Comparison of ENCODE assay signal across 15 cellular contexts in the genomic region with DNA sequence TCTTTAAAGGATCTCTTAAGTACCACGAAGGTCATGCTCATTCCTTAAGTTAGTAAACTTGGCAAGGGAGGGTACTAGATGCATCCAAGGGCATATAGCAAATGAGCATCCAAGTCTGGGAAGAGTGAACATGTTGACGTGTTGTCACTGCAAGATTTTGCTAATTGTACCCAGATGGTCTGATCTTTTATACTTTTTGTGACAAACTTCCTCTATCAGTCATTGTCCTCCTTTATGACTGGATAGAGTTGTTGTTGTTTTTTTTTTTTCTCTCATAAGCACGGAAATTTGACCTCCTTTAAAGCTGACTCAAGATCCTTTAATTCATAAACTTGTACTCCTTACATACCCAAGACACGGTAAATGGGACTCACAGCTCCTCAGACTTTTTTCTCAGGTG.
DNase-seq lines count a peak whose midpoint lies in the region; ATAC-seq and TF ChIP-seq lines count a peak whose summit lies in the region.
"Had no signal": no experiment of that assay in that cellular context is flagged by ENCODE, and none has a peak within 500 bp of the region (broad histone marks: within the 10 kb centered on the region; RNA-seq: fewer than 3 reads in every experiment).

No MANE protein-coding gene starts in this region.

- TF ChIP-seq CTCF in BJ (IDR thresholded peaks at IDR 0.05; ENCODE audit: insufficient read depth, low read depth, low read length) (no peak), natural killer cell (IDR thresholded peaks at IDR 0.05) (no peak)

- peak overlapping the region; percentile 60 for H3K4me3 Mint-ChIP-seq in natural killer cell
- no peak overlapping the region for H3K4me3 Mint-ChIP-seq in stimulated activated naive B cell treated with anti-CD40 and anti-IgM and Interleukin-4, amounts not matched to agents 10 μg/mL and 1 μg/mL and 100 μg/mL, for 72 hours

- H3K4me3 ChIP-seq in BJ (ENCODE audit: low read depth, low read length): no peak overlapping the region

- intact Hi-C loops in natural killer cell (cut with micrococcal nuclease): loop anchor here (10.0 kb wide), 1 partner anchor 204 kb away; no protein-coding TSS in a partner anchor

- peak overlapping the region; percentile 85 to 88 for H3K27ac Mint-ChIP-seq in natural killer cell
- no peak overlapping the region for H3K27ac Mint-ChIP-seq in stimulated activated naive B cell treated with anti-CD40 and anti-IgM and Interleukin-4, amounts not matched to agents 10 μg/mL and 1 μg/mL and 100 μg/mL, for 72 hours

- no peaks in the 10 kb centered on the region for H3K36me3 Mint-ChIP-seq in natural killer cell
- H3K36me3 Mint-ChIP-seq in stimulated activated naive B cell treated with anti-CD40 and anti-IgM and Interleukin-4, amounts not matched to agents 10 μg/mL and 1 μg/mL and 100 μg/mL, for 72 hours: peaks cover 0 to 2% of the 10 kb centered on the region in 2 donors

- peaks cover 0 to 2% of the 10 kb centered on the region in 2 donors for H3K9me3 Mint-ChIP-seq in natural killer cell
- H3K9me3 Mint-ChIP-seq in stimulated activated naive B cell treated with anti-CD40 and anti-IgM and Interleukin-4, amounts not matched to agents 10 μg/mL and 1 μg/mL and 100 μg/mL, for 72 hours: peaks cover 0 to 5% of the 10 kb centered on the region in 2 donors

- no peaks in the 10 kb centered on the region for H3K27me3 ChIP-seq in BJ (ENCODE audit: control insufficient read depth, insufficient read depth, low read length)

- CTCF ChIA-PET in BJ (lab: Yijun Ruan, JAX): no interaction called here

- H3K4me1 Mint-ChIP-seq in natural killer cell: peaks cover 70 to 81% of the 10 kb centered on the region in 2 donors
- H3K4me1 Mint-ChIP-seq in stimulated activated naive B cell treated with anti-CD40 and anti-IgM and Interleukin-4, amounts not matched to agents 10 μg/mL and 1 μg/mL and 100 μg/mL, for 72 hours: peaks cover 6 to 22% of the 10 kb centered on the region in 2 donors

- peak; percentile 8 for DNase-seq in BJ (ENCODE audit: low read depth)
- DNase-seq in LHCN-M2 (ENCODE audit: low read depth): peak; percentile 22
- peak; percentile 36 for DNase-seq in fibroblast of gingiva (ENCODE audit: low read depth)
- DNase-seq in natural killer cell: no peak
- no peak for DNase-seq in activated CD4-positive, CD25-positive, alpha-beta regulatory T cell treated with anti-CD3 and anti-CD28 coated beads, Interleukin-2, amount 50 U/mL, for 72 hours
- DNase-seq in HUDEP-2 (lab: John Stamatoyannopoulos, UW; ENCODE audit: unreplicated experiment in 76 of 76): no peak
- no peak for DNase-seq in stimulated activated naive B cell treated with anti-CD40 and anti-IgM and Interleukin-4, amounts not matched to agents 10 μg/mL and 1 μg/mL and 100 μg/mL, for 72 hours
- DNase-seq: AML-193, Caco-2, KG1, NCI-H1436 treated with DMSO at 0.1 percent for 48 hours, NCI-H2171 treated with DMSO at 0.1 percent for 48 hours, NCI-H510A, NCI-H774 had no signal

- POLR2A ChIA-PET in BJ (lab: Charles Lee): no interaction called here

- ATAC-seq in natural killer cell: no peak
- no peak for ATAC-seq in GM21528 (IDR thresholded peaks at IDR 0.05; ENCODE audit: low FRiP score, unreplicated experiment)
- ATAC-seq in stimulated activated naive B cell treated with anti-CD40 and anti-IgM and Interleukin-4, amounts not matched to agents 10 μg/mL and 1 μg/mL and 100 μg/mL, for 72 hours (replicated peaks): no peak

- H3K27me3 Mint-ChIP-seq in natural killer cell (ENCODE audit: low read depth in 2 of 2): no peaks in the 10 kb centered on the region
- no peaks in the 10 kb centered on the region for H3K27me3 Mint-ChIP-seq in stimulated activated naive B cell treated with anti-CD40 and anti-IgM and Interleukin-4, amounts not matched to agents 10 μg/mL and 1 μg/mL and 100 μg/mL, for 72 hours

- no peaks in the 10 kb centered on the region for H3K36me3 ChIP-seq in BJ (ENCODE audit: control insufficient read depth, insufficient read depth, low read length)

Comparison
In these comparisons a context has a peak if more than half of its experiments do, and no peak if none do; other contexts are left out.
1. DNase-seq: peak in BJ (single experiment), LHCN-M2 (single experiment) and fibroblast of gingiva (single experiment); none in natural killer cell (single experiment), activated CD4-positive, CD25-positive, alpha-beta regulatory T cell treated with anti-CD3 and anti-CD28 coated beads, Interleukin-2, amount 50 U/mL, for 72 hours (single experiment), HUDEP-2 (0 of 76) and stimulated activated naive B cell treated with anti-CD40 and anti-IgM and Interleukin-4, amounts not matched to agents 10 μg/mL and 1 μg/mL and 100 μg/mL, for 72 hours (single experiment).